In genomic region chr5:109833946-109834345, GRCh38 we compare ENCODE assay signal across 18 cellular contexts.
DNase-seq lines count a peak whose midpoint lies in the region; ATAC-seq and TF ChIP-seq lines count a peak whose summit lies in the region.
"Had no signal": no experiment of that assay in that cellular context is flagged by ENCODE, and none has a peak within 500 bp of the region (broad histone marks: within the 10 kb centered on the region; RNA-seq: fewer than 3 reads in every experiment).

No MANE protein-coding gene starts in this region.

- H3K9me3 Mint-ChIP-seq in CD8-positive, alpha-beta T cell, result peaks cover 2% of the 10 kb centered on the region
- peaks cover 6% of the 10 kb centered on the region for H3K9me3 Mint-ChIP-seq in glutamatergic neuron (ENCODE audit: unreplicated experiment)
- H3K9me3 Mint-ChIP-seq: CD4-positive, alpha-beta T cell had no signal

- H3F3A ChIP-seq in smooth muscle cell (ENCODE audit: low read depth), result peaks cover 8% of the 10 kb centered on the region

- H3K36me3 Mint-ChIP-seq in CD8-positive, alpha-beta T cell, result peaks cover 68% of the 10 kb centered on the region
- H3K36me3 Mint-ChIP-seq in T-helper 17 cell (ENCODE audit: low read depth) (peaks cover 6% of the 10 kb centered on the region), glutamatergic neuron (ENCODE audit: unreplicated experiment) (peaks cover 13% of the 10 kb centered on the region)

- peaks cover 4% of the 10 kb centered on the region for H3K36me3 ChIP-seq in CD8-positive, alpha-beta T cell (ENCODE audit: insufficient read depth, low read length)
- H3K36me3 ChIP-seq in smooth muscle cell (ENCODE audit: low read depth), result peaks cover 7% of the 10 kb centered on the region

- H3K27ac Mint-ChIP-seq in CD8-positive, alpha-beta T cell, result peak overlapping the region; percentile 1
- H3K27ac Mint-ChIP-seq in T-helper 17 cell, result peak overlapping the region; percentile 9
- H3K27ac Mint-ChIP-seq in glutamatergic neuron (ENCODE audit: unreplicated experiment), result peak overlapping the region; percentile 19
- H3K27ac Mint-ChIP-seq: CD4-positive, alpha-beta T cell had no signal

- H3K27me3 Mint-ChIP-seq in CD8-positive, alpha-beta T cell (ENCODE audit: low read depth), result no peaks in the 10 kb centered on the region
- no peaks in the 10 kb centered on the region for H3K27me3 Mint-ChIP-seq in T-helper 17 cell
- peaks cover 5% of the 10 kb centered on the region for H3K27me3 Mint-ChIP-seq in glutamatergic neuron (ENCODE audit: unreplicated experiment)
- H3K27me3 Mint-ChIP-seq: CD4-positive, alpha-beta T cell had no signal

- CTCF ChIA-PET in CD8-positive, alpha-beta T cell (lab: Charles Lee), result no interaction called here

- H2AFZ ChIP-seq in smooth muscle cell (ENCODE audit: low read depth), result no peak overlapping the region

- no peak for DNase-seq in CD8-positive, alpha-beta T cell
- peak; percentile 66 for DNase-seq in KBM-7
- DNase-seq in T-helper 17 cell, result no peak
- DNase-seq in glutamatergic neuron, result no peak
- no peak for DNase-seq in NCI-H1105 treated with DMSO at 0.1 percent for 48 hours (lab: John Stamatoyannopoulos, UW)
- DNase-seq in stimulated activated CD4-positive, alpha-beta T cell treated with anti-CD3 and anti-CD28 coated beads, Interleukin-4, amount 100 ng/mL, for 1 hour, result no peak
- no peak for DNase-seq in smooth muscle cell (lab: John Stamatoyannopoulos, UW; ENCODE audit: unreplicated experiment)
- DNase-seq: ACHN; CD4-positive, alpha-beta T cell; DMS79 treated with DMSO at 0.1 percent for 48 hours; GDM1; MM.1S; NCI-H1436 treated with DMSO at 0.1 percent for 48 hours; NCI-H2081; NCI-H510A treated with DMSO at 0.1 percent for 48 hours; RPMI8226 had no signal

- no peak overlapping the region for H3K4me3 Mint-ChIP-seq in CD8-positive, alpha-beta T cell
- H3K4me3 Mint-ChIP-seq in T-helper 17 cell (no peak overlapping the region), glutamatergic neuron (ENCODE audit: unreplicated experiment) (no peak overlapping the region)
- H3K4me3 Mint-ChIP-seq: CD4-positive, alpha-beta T cell had no signal

- no peaks in the 10 kb centered on the region for H3K9me3 ChIP-seq in CD8-positive, alpha-beta T cell (ENCODE audit: low read length)
- H3K9me3 ChIP-seq in T-helper 17 cell (ENCODE audit: control insufficient read depth, low read length, poor library complexity, severe bottlenecking), result no peaks in the 10 kb centered on the region
- H3K9me3 ChIP-seq in smooth muscle cell (replicated peaks; ENCODE audit: low read depth), result no peaks in the 10 kb centered on the region

- H3K4me2 ChIP-seq in smooth muscle cell, result no peak overlapping the region

- POLR2A ChIA-PET in CD8-positive, alpha-beta T cell (lab: Charles Lee), result interaction anchor here (1.0 kb wide), 1 partner anchor 88 kb away, joined by 3 read pairs; no protein-coding TSS in a partner anchor

- H3K27me3 ChIP-seq in CD8-positive, alpha-beta T cell (ENCODE audit: insufficient read depth, low read length), result no peaks in the 10 kb centered on the region
- no peaks in the 10 kb centered on the region for H3K27me3 ChIP-seq in smooth muscle cell (ENCODE audit: low read depth)
- H3K27me3 ChIP-seq: SJCRH30 had no signal

- peaks cover 27% of the 10 kb centered on the region for H3K4me1 Mint-ChIP-seq in CD8-positive, alpha-beta T cell (ENCODE audit: low read depth)
- H3K4me1 Mint-ChIP-seq in T-helper 17 cell (peaks cover 2% of the 10 kb centered on the region), glutamatergic neuron (ENCODE audit: low read depth, unreplicated experiment) (peaks cover 10% of the 10 kb centered on the region)

- 100% methylated on average over 3 of the region's 3 CpGs for WGBS in smooth muscle cell (ENCODE audit: low lambda C conversion rate)

- no peak for TF ChIP-seq CTCF in CD8-positive, alpha-beta T cell (IDR thresholded peaks at IDR 0.05)
- TF ChIP-seq CTCF in glutamatergic neuron (IDR thresholded peaks at IDR 0.05; ENCODE audit: partially characterized antibody, unreplicated experiment) (no peak), smooth muscle cell (IDR thresholded peaks at IDR 0.05; ENCODE audit: borderline replicate concordance, insufficient read depth, poor library complexity, severe bottlenecking) (no peak)

- in situ Hi-C loops in KBM-7 (cut with MboI; ENCODE audit: low pct_unique_long_range_greater_than_20kb, low sequenced_read_pairs), result no loop called here

- no peaks in the 10 kb centered on the region for H3K4me1 ChIP-seq in CD8-positive, alpha-beta T cell (ENCODE audit: insufficient read depth, low read length)
- peaks cover 20% of the 10 kb centered on the region for H3K4me1 ChIP-seq in smooth muscle cell (ENCODE audit: low read depth)

- intact Hi-C loops in CD8-positive, alpha-beta T cell (cut with DNase I, micrococcal nuclease), result no loop called here

- no peaks in the 10 kb centered on the region for H3K79me2 ChIP-seq in smooth muscle cell (ENCODE audit: low read depth)

- H3K9ac ChIP-seq in smooth muscle cell (ENCODE audit: low read depth), result no peak overlapping the region

- no peak for ATAC-seq in CD8-positive, alpha-beta T cell
- ATAC-seq in T-helper 17 cell, result no peak
- ATAC-seq: HCT116 had no signal

- no peak overlapping the region for H3K4me3 ChIP-seq in CD8-positive, alpha-beta T cell (ENCODE audit: low read depth, low read length)
- H3K4me3 ChIP-seq in smooth muscle cell, result no peak overlapping the region
- H3K4me3 ChIP-seq: SJCRH30 had no signal

- H3K27ac ChIP-seq in CD8-positive, alpha-beta T cell (ENCODE audit: low read depth, low read length), result no peak overlapping the region
- H3K27ac ChIP-seq in smooth muscle cell (ENCODE audit: low read depth), result no peak overlapping the region
- H3K27ac ChIP-seq: SJCRH30 had no signal

- H4K20me1 ChIP-seq in smooth muscle cell (ENCODE audit: low read depth), result no peaks in the 10 kb centered on the region
